23 cellular contexts compared by ENCODE assay signal in the genomic region with DNA sequence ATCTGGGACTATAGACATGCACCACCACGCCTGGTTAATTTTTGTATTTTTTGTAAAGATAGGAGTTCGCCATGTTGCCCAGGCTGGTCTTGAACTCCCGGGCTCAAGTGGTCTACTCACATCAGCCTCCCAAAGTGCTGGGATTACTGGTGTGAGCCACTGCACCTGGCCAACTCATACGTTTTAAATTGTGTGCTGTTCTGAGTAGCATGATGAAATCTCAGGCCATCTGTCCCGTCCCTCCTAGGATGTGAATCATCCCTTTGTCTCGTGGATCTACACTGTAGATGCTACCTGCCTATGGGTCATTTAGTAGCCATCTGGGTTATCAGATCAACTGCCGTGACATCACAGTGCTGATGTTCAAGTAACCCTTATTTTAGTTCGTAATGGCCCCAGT.
DNase-seq lines count a peak whose midpoint lies in the region; ATAC-seq, FAIRE-seq and TF ChIP-seq lines count a peak whose summit lies in the region.
"Had no signal": no experiment of that assay in that cellular context is flagged by ENCODE, and none has a peak within 500 bp of the region (broad histone marks: within the 10 kb centered on the region; RNA-seq: fewer than 3 reads in every experiment).

No MANE protein-coding gene starts in this region.

- H3K4me1 ChIP-seq in HepG2 (ENCODE audit: insufficient read depth, low read length) (no peaks in the 10 kb centered on the region), right lobe of liver (no peaks in the 10 kb centered on the region), body of pancreas (no peaks in the 10 kb centered on the region), pancreas (no peaks in the 10 kb centered on the region)
- H3K4me1 ChIP-seq: ascending aorta had no signal

- H4K20me1 ChIP-seq in HepG2 (ENCODE audit: insufficient read depth, low read length): no peaks in the 10 kb centered on the region

- no peak overlapping the region for H3K4me2 ChIP-seq in HepG2 (ENCODE audit: low read depth, low read length)

- TF ChIP-seq EP300 in HepG2 (IDR thresholded peaks at IDR 0.05; ENCODE audit: low read depth in 2 of 2, low read length in 2 of 2) (no peak), HepG2 (CRISPR knock-in tag; IDR thresholded peaks at IDR 0.05; ENCODE audit: borderline replicate concordance) (no peak)

- CTCF ChIA-PET in HepG2 (lab: Yijun Ruan, JAX; ENCODE audit: low intra/inter-chr PET ratio, low total read pairs): no interaction called here

- FAIRE-seq in HepG2 (lab: Jason Lieb, UNC) (no peak), pancreas (lab: Jason Lieb, UNC) (no peak)
- FAIRE-seq: G401.6, GM12891 had no signal

- in situ Hi-C loops in HepG2 (cut with HindIII; ENCODE audit: extremely low pct_ligation_motif_present, low pct_unique_long_range_greater_than_20kb): no loop called here

- BruUV-seq in HepG2 (replicated peaks; lab: Mats Ljungman, UMichigan): no TSS peak

- TF ChIP-seq CTCF in HepG2 (CRISPR knock-in tag; IDR thresholded peaks at IDR 0.05) (no peak), right lobe of liver (IDR thresholded peaks at IDR 0.05) (no peak), body of pancreas (IDR thresholded peaks at IDR 0.05) (no peak), pancreas (IDR thresholded peaks at IDR 0.05) (no peak)

- 23% methylated on average over 7 of the region's 8 CpGs for WGBS in HepG2 (ENCODE audit: low lambda C conversion rate)
- 47% methylated on average over 8 of the region's 8 CpGs for WGBS in right lobe of liver (ENCODE audit: insufficient coverage, low coverage, low lambda C conversion rate, missing lambda C conversion rate)
- WGBS in body of pancreas, 2 donors: 58 to 70% methylated on average over 8 of the region's 8 CpGs
- 62 to 71% methylated on average over 8 of the region's 8 CpGs for WGBS in pancreas, 2 donors

- intact Hi-C loops in HepG2 (cut with micrococcal nuclease; ENCODE audit: unreplicated experiment) (no loop called here), right lobe of liver (cut with DNase I) (no loop called here), body of pancreas (cut with DNase I) (no loop called here), pancreas (cut with DNase I) (no loop called here)

- H3K36me3 ChIP-seq in HepG2 (replicated peaks in 1 of 2; ENCODE audit: control insufficient read depth in 1 of 2, insufficient read depth in 2 of 2, low read length in 2 of 2) (no peaks in the 10 kb centered on the region), right lobe of liver (no peaks in the 10 kb centered on the region), body of pancreas (replicated peaks in 1 of 2; ENCODE audit: insufficient read depth in 1 of 2, low read depth in 2 of 2) (no peaks in the 10 kb centered on the region), pancreas (no peaks in the 10 kb centered on the region)
- H3K36me3 ChIP-seq: ascending aorta, gastroesophageal sphincter had no signal

- ATAC-seq in HepG2: no peak; the same call in 2 of the 3 replicates
- ATAC-seq in right lobe of liver: no peak
- no peak for ATAC-seq in body of pancreas
- no peak for ATAC-seq in pancreas
- no peak for ATAC-seq in GM21529 (IDR thresholded peaks at IDR 0.05; ENCODE audit: unreplicated experiment)
- ATAC-seq: activated CD4-positive, alpha-beta T cell treated with anti-CD3 and anti-CD28 coated beads for 36 hours; gastroesophageal sphincter; Right ventricle myocardium inferior; stimulated activated naive CD8-positive, alpha-beta T cell treated with anti-CD3 and anti-CD28 coated beads, Interleukin-15, amount 100 ng/mL, for 72 hours; T-helper 17 cell had no signal

- POLR2A ChIA-PET in HepG2 (lab: Yijun Ruan, JAX): no interaction called here

- TF ChIP-seq RAD21 in HepG2 (CRISPR knock-in tag; IDR thresholded peaks at IDR 0.05): no peak

- H3K79me2 ChIP-seq in HepG2 (ENCODE audit: insufficient read depth, low read length): no peaks in the 10 kb centered on the region

- no peak overlapping the region for H3K4me3 ChIP-seq in HepG2 (replicated peaks in 1 of 3; ENCODE audit: insufficient read depth in 1 of 3, low read depth in 2 of 3, low read length in 3 of 3)
- no peak overlapping the region for H3K4me3 ChIP-seq in right lobe of liver
- no peak overlapping the region for H3K4me3 ChIP-seq in body of pancreas
- no peak overlapping the region for H3K4me3 ChIP-seq in pancreas
- H3K4me3 ChIP-seq: ascending aorta, gastroesophageal sphincter had no signal

- H3K27me3 ChIP-seq in HepG2 (ENCODE audit: control insufficient read depth in 1 of 2, insufficient read depth in 2 of 2, low read length in 2 of 2) (no peaks in the 10 kb centered on the region), right lobe of liver (no peaks in the 10 kb centered on the region), body of pancreas (no peaks in the 10 kb centered on the region), pancreas (no peaks in the 10 kb centered on the region)
- H3K27me3 ChIP-seq: ascending aorta, gastroesophageal sphincter had no signal

- peak; percentile 24 for DNase-seq in HepG2 (ENCODE audit: low spot score)
- DNase-seq in right lobe of liver: no peak
- DNase-seq in NCI-H69 (lab: John Stamatoyannopoulos, UW): peak; percentile 95
- peak; percentile 51 for DNase-seq in epithelial cell of prostate (ENCODE audit: low read depth, low spot score)
- DNase-seq in activated gamma-delta T cell treated with Interleukin-2 at 50 U/mL for 16 hours: no peak
- DNase-seq in body of pancreas: no peak
- DNase-seq in pancreas: no peak
- DNase-seq: activated CD4-positive, alpha-beta T cell treated with anti-CD3 and anti-CD28 coated beads for 36 hours; activated CD8-positive, alpha-beta memory T cell treated with anti-CD3 and anti-CD28 coated beads, Interleukin-2, amount 50 U/mL, for 4 hours; activated naive CD4-positive, alpha-beta T cell; GOT3; NCI-H1436 treated with DMSO at 0.1 percent for 48 hours; NCI-H774; nephron progenitor cell; retina; stimulated activated naive CD8-positive, alpha-beta T cell treated with anti-CD3 and anti-CD28 coated beads, Interleukin-15, amount 100 ng/mL, for 72 hours; T-helper 17 cell had no signal

- H3K9me3 ChIP-seq in HepG2 (ENCODE audit: low read length) (no peaks in the 10 kb centered on the region; the same call in 1 of the 2 replicates), right lobe of liver (peaks cover 0 to 5% (median 0%) of the 10 kb centered on the region in 4 donors), body of pancreas (no peaks in the 10 kb centered on the region), pancreas (no peaks in the 10 kb centered on the region)

- no peak for TF ChIP-seq POLR2A in HepG2 (IDR thresholded peaks at IDR 0.05; ENCODE audit: insufficient read depth in 1 of 2, low read depth in 2 of 2, low read length in 2 of 2)
- no peak for TF ChIP-seq POLR2A in right lobe of liver (IDR thresholded peaks at IDR 0.05)
- no peak for TF ChIP-seq POLR2A in body of pancreas (IDR thresholded peaks at IDR 0.05)

- no peak overlapping the region for H2AFZ ChIP-seq in HepG2 (ENCODE audit: low read length)

- H3K27ac ChIP-seq in HepG2 (ENCODE audit: extremely low read length, insufficient read depth, low read length): no peak overlapping the region
- no peak overlapping the region for H3K27ac ChIP-seq in right lobe of liver
- peak overlapping the region; percentile 73 for H3K27ac ChIP-seq in epithelial cell of prostate
- H3K27ac ChIP-seq in body of pancreas: no peak overlapping the region
- no peak overlapping the region for H3K27ac ChIP-seq in pancreas
- H3K27ac ChIP-seq: ascending aorta, gastroesophageal sphincter had no signal

- H3K9ac ChIP-seq in HepG2 (ENCODE audit: insufficient read depth, low read depth, low read length): no peak overlapping the region

TF ChIP-seq in HepG2, 621 proteins besides CTCF, POLR2A, EP300 and RAD21:
- TF ChIP-seq FOSL2 (CRISPR knock-in tag; IDR thresholded peaks at IDR 0.05) (peak; percentile 79), CREB1 (IDR thresholded peaks at IDR 0.05) (peak; percentile 44; the same call in 1 of the 2 replicates), CREB1 (CRISPR knock-in tag; IDR thresholded peaks at IDR 0.05) (no peak), ZNF20 (CRISPR knock-in tag; IDR thresholded peaks at IDR 0.05) (no peak)
- TF ChIP-seq, protein P1, sequence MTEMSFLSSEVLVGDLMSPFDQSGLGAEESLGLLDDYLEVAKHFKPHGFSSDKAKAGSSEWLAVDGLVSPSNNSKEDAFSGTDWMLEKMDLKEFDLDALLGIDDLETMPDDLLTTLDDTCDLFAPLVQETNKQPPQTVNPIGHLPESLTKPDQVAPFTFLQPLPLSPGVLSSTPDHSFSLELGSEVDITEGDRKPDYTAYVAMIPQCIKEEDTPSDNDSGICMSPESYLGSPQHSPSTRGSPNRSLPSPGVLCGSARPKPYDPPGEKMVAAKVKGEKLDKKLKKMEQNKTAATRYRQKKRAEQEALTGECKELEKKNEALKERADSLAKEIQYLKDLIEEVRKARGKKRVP (CRISPR knock-in tag; IDR thresholded peaks at IDR 0.05): peak in 1 of 2 experiments; percentile 81; a peak in 2 of 4 replicates

Comparison
In these comparisons a context has a peak if more than half of its experiments do, and no peak if none do; other contexts are left out.
1. DNase-seq: peak in HepG2 (single experiment), NCI-H69 (single experiment) and epithelial cell of prostate (single experiment); none in right lobe of liver (0 of 3), activated gamma-delta T cell treated with Interleukin-2 at 50 U/mL for 16 hours (single experiment), body of pancreas (0 of 4) and pancreas (0 of 6).